Comparison of ENCODE assay signal across 17 cellular contexts in genomic region chr12:95118788-95119179, GRCh38. TPM values are rescaled to one million over a fixed set of nuclear protein-coding genes. Genes with fewer than 3 reads are reported as not detected.
DNase-seq lines count a peak whose midpoint lies in the region; ATAC-seq and TF ChIP-seq lines count a peak whose summit lies in the region.
"Had no signal": no experiment of that assay in that cellular context is flagged by ENCODE, and none has a peak within 500 bp of the region (broad histone marks: within the 10 kb centered on the region; RNA-seq: fewer than 3 reads in every experiment).

No MANE protein-coding gene starts in this region.

- intact Hi-C loops in activated T-helper 2 cell treated with anti-CD3 and anti-CD28 coated beads, Interferon-gamma antibody, Interleukin-2, Interleukin-4, amounts not matched to agents 10 μg/mL and 5 μg/mL and 100 μg/mL, durations not matched to agents 14 hours and 24 hours and 36 hours (cut with micrococcal nuclease), result no loop called here

- no peaks in the 10 kb centered on the region for H3K9me2 ChIP-seq in GM23248 (ENCODE audit: insufficient read depth)

- in situ Hi-C loops in GM23248 (cut with MboI), result loop anchor here (5.0 to 25.0 kb wide), 2 partner anchors 219 to 419 kb away; no protein-coding TSS in a partner anchor

- H3K4me3 Mint-ChIP-seq in osteocyte (ENCODE audit: unreplicated experiment), result no peak overlapping the region
- no peak overlapping the region for H3K4me3 Mint-ChIP-seq in natural killer cell treated with Interleukin-12 subunit alpha and Interleukin-12 subunit beta and Interleukin-15 and Interleukin-18, amount 100 ng/mL, for 72 hours
- H3K4me3 Mint-ChIP-seq in activated T-helper 2 cell treated with anti-CD3 and anti-CD28 coated beads, Interferon-gamma antibody, Interleukin-2, Interleukin-4, amounts not matched to agents 10 μg/mL and 5 μg/mL and 100 μg/mL, durations not matched to agents 14 hours and 24 hours and 36 hours (ENCODE audit: low read depth), result no peak overlapping the region
- H3K4me3 Mint-ChIP-seq: activated B cell treated with CpG ODN at 0.5 μM for 24 hours; naive thymus-derived CD8-positive, alpha-beta T cell; type B pancreatic cell had no signal

- peak overlapping the region; percentile 38 for H3K4me3 ChIP-seq in GM23248
- no peak overlapping the region for H3K4me3 ChIP-seq in SJSA1
- H3K4me3 ChIP-seq in epithelial cell of proximal tubule (ENCODE audit: low read depth, low read length), result peak overlapping the region; percentile 20

- H3K27me3 Mint-ChIP-seq in osteocyte (ENCODE audit: unreplicated experiment), result no peaks in the 10 kb centered on the region
- no peaks in the 10 kb centered on the region for H3K27me3 Mint-ChIP-seq in natural killer cell treated with Interleukin-12 subunit alpha and Interleukin-12 subunit beta and Interleukin-15 and Interleukin-18, amount 100 ng/mL, for 72 hours
- H3K27me3 Mint-ChIP-seq in activated T-helper 2 cell treated with anti-CD3 and anti-CD28 coated beads, Interferon-gamma antibody, Interleukin-2, Interleukin-4, amounts not matched to agents 10 μg/mL and 5 μg/mL and 100 μg/mL, durations not matched to agents 14 hours and 24 hours and 36 hours (ENCODE audit: low read depth), result peaks cover 2% of the 10 kb centered on the region
- H3K27me3 Mint-ChIP-seq: activated B cell treated with CpG ODN at 0.5 μM for 24 hours; naive thymus-derived CD8-positive, alpha-beta T cell; type B pancreatic cell had no signal

- no peak overlapping the region for H3K9ac ChIP-seq in GM23248

- H3K9me3 ChIP-seq in GM23248 (ENCODE audit: low read depth) (no peaks in the 10 kb centered on the region), SJSA1 (replicated peaks) (no peaks in the 10 kb centered on the region)
- H3K9me3 ChIP-seq: BE2C had no signal

- peaks cover 7% of the 10 kb centered on the region for H3K36me3 Mint-ChIP-seq in osteocyte (ENCODE audit: unreplicated experiment)
- no peaks in the 10 kb centered on the region for H3K36me3 Mint-ChIP-seq in natural killer cell treated with Interleukin-12 subunit alpha and Interleukin-12 subunit beta and Interleukin-15 and Interleukin-18, amount 100 ng/mL, for 72 hours
- no peaks in the 10 kb centered on the region for H3K36me3 Mint-ChIP-seq in activated T-helper 2 cell treated with anti-CD3 and anti-CD28 coated beads, Interferon-gamma antibody, Interleukin-2, Interleukin-4, amounts not matched to agents 10 μg/mL and 5 μg/mL and 100 μg/mL, durations not matched to agents 14 hours and 24 hours and 36 hours (ENCODE audit: low read depth)
- H3K36me3 Mint-ChIP-seq: naive thymus-derived CD8-positive, alpha-beta T cell had no signal

- H3F3A ChIP-seq in GM23248 (ENCODE audit: insufficient read depth), result peaks cover 21% of the 10 kb centered on the region

- peak overlapping the region; percentile 22; the same call in 1 of the 2 replicates for H2AFZ ChIP-seq in GM23248

- H3K27me3 ChIP-seq in GM23248 (replicated peaks; ENCODE audit: insufficient read depth) (no peaks in the 10 kb centered on the region), SJSA1 (replicated peaks) (no peaks in the 10 kb centered on the region)
- H3K27me3 ChIP-seq: BE2C had no signal

- H3K27ac ChIP-seq in GM23248 (peak overlapping the region; percentile 63), SJSA1 (peak overlapping the region; percentile 37; the same call in 1 of the 2 replicates)

- ATAC-seq in natural killer cell treated with Interleukin-12 subunit alpha and Interleukin-12 subunit beta and Interleukin-15 and Interleukin-18, amount 100 ng/mL, for 72 hours, result no peak
- ATAC-seq: naive thymus-derived CD8-positive, alpha-beta T cell had no signal

- no peak for DNase-seq in GM23248
- DNase-seq in SJSA1 (ENCODE audit: low read depth in 1 of 2, low spot score in 2 of 2), result no peak
- no peak for DNase-seq in epithelial cell of proximal tubule (ENCODE audit: low read depth)
- DNase-seq in osteocyte (ENCODE audit: extremely low spot score, unreplicated experiment), result no peak
- DNase-seq in NOMO-1 (lab: John Stamatoyannopoulos, UW; ENCODE audit: unreplicated experiment in 2 of 2), result no peak
- no peak for DNase-seq in natural killer cell treated with Interleukin-12 subunit alpha and Interleukin-12 subunit beta and Interleukin-15 and Interleukin-18, amount 100 ng/mL, for 72 hours (ENCODE audit: low spot score)
- DNase-seq in NCI-H1417 treated with DMSO at 0.1 percent for 48 hours (lab: John Stamatoyannopoulos, UW), result no peak
- DNase-seq in activated T-helper 2 cell treated with anti-CD3 and anti-CD28 coated beads, Interferon-gamma antibody, Interleukin-2, Interleukin-4, amounts not matched to agents 10 μg/mL and 5 μg/mL and 100 μg/mL, durations not matched to agents 14 hours and 24 hours and 36 hours (ENCODE audit: low spot score), result no peak
- DNase-seq: activated B cell treated with CpG ODN at 0.5 μM for 24 hours; activated CD8-positive, alpha-beta memory T cell treated with anti-CD3 and anti-CD28 coated beads, Interleukin-2, amount 50 U/mL, for 4 hours; activated naive CD4-positive, alpha-beta T cell; BE2C; naive thymus-derived CD8-positive, alpha-beta T cell; NCI-H2029; OCI-M1; stimulated activated CD4-positive, alpha-beta T cell treated with anti-CD3 and anti-CD28 coated beads, Interleukin-2, amount 100 ng/mL, for 48 hours had no signal

- no peak for TF ChIP-seq CTCF in epithelial cell of proximal tubule (conservative IDR thresholded peaks at IDR 0.05; ENCODE audit: low read depth, low read length)
- no peak for TF ChIP-seq CTCF in osteocyte (IDR thresholded peaks at IDR 0.05)

- H3K79me2 ChIP-seq in GM23248 (ENCODE audit: insufficient read depth), result no peaks in the 10 kb centered on the region

- peak overlapping the region; percentile 52 for H3K4me2 ChIP-seq in GM23248 (ENCODE audit: unreplicated experiment)

- no peaks in the 10 kb centered on the region for H4K20me1 ChIP-seq in GM23248 (ENCODE audit: insufficient read depth)

- no peaks in the 10 kb centered on the region for H3K9me3 Mint-ChIP-seq in osteocyte (ENCODE audit: unreplicated experiment)
- H3K9me3 Mint-ChIP-seq in natural killer cell treated with Interleukin-12 subunit alpha and Interleukin-12 subunit beta and Interleukin-15 and Interleukin-18, amount 100 ng/mL, for 72 hours, result no peaks in the 10 kb centered on the region
- no peaks in the 10 kb centered on the region for H3K9me3 Mint-ChIP-seq in activated T-helper 2 cell treated with anti-CD3 and anti-CD28 coated beads, Interferon-gamma antibody, Interleukin-2, Interleukin-4, amounts not matched to agents 10 μg/mL and 5 μg/mL and 100 μg/mL, durations not matched to agents 14 hours and 24 hours and 36 hours
- H3K9me3 Mint-ChIP-seq: activated B cell treated with CpG ODN at 0.5 μM for 24 hours; naive thymus-derived CD8-positive, alpha-beta T cell; type B pancreatic cell had no signal

- H3K36me3 ChIP-seq in GM23248 (ENCODE audit: low read depth) (no peaks in the 10 kb centered on the region), SJSA1 (peaks cover 4% of the 10 kb centered on the region; the same call in 1 of the 2 replicates)
- H3K36me3 ChIP-seq: BE2C had no signal

- 27 to 40% methylated on average over 3 of the region's 3 CpGs for WGBS in GM23248 (ENCODE audit: low coverage in 1 of 2, low lambda C conversion rate in 2 of 2, missing lambda C conversion rate in 2 of 2), 2 experiments

- H3K4me1 Mint-ChIP-seq in osteocyte (ENCODE audit: unreplicated experiment), result peaks cover 26% of the 10 kb centered on the region
- peaks cover 0 to 4% of the 10 kb centered on the region in 2 donors for H3K4me1 Mint-ChIP-seq in natural killer cell treated with Interleukin-12 subunit alpha and Interleukin-12 subunit beta and Interleukin-15 and Interleukin-18, amount 100 ng/mL, for 72 hours (ENCODE audit: low read depth in 2 of 2)
- H3K4me1 Mint-ChIP-seq in activated T-helper 2 cell treated with anti-CD3 and anti-CD28 coated beads, Interferon-gamma antibody, Interleukin-2, Interleukin-4, amounts not matched to agents 10 μg/mL and 5 μg/mL and 100 μg/mL, durations not matched to agents 14 hours and 24 hours and 36 hours (ENCODE audit: low read depth), result peaks cover 6% of the 10 kb centered on the region
- H3K4me1 Mint-ChIP-seq: naive thymus-derived CD8-positive, alpha-beta T cell had no signal

- H3K27ac Mint-ChIP-seq in osteocyte (ENCODE audit: unreplicated experiment), result peak overlapping the region; percentile 77
- H3K27ac Mint-ChIP-seq in natural killer cell treated with Interleukin-12 subunit alpha and Interleukin-12 subunit beta and Interleukin-15 and Interleukin-18, amount 100 ng/mL, for 72 hours, result no peak overlapping the region
- no peak overlapping the region for H3K27ac Mint-ChIP-seq in activated T-helper 2 cell treated with anti-CD3 and anti-CD28 coated beads, Interferon-gamma antibody, Interleukin-2, Interleukin-4, amounts not matched to agents 10 μg/mL and 5 μg/mL and 100 μg/mL, durations not matched to agents 14 hours and 24 hours and 36 hours
- H3K27ac Mint-ChIP-seq: activated B cell treated with CpG ODN at 0.5 μM for 24 hours; naive thymus-derived CD8-positive, alpha-beta T cell; type B pancreatic cell had no signal

- H3K4me1 ChIP-seq in GM23248 (ENCODE audit: insufficient read depth), result peaks cover 36% of the 10 kb centered on the region
- H3K4me1 ChIP-seq in SJSA1 (replicated peaks), result peaks cover 24% of the 10 kb centered on the region
- H3K4me1 ChIP-seq: BE2C had no signal

RNA-seq across cellular contexts. Expression of gene NR2C1, which starts 45.4 kb away (rescaled TPM):
- 19.5 and 28.0 TPM in 2 replicates for total RNA-seq in GM23248 (2014; rRNA removed; shearing (Covaris generic))
- polyA plus RNA-seq in GM23248 (2016; fragmentation: Nextera tagmentation; extraction: Ambion mirVana), result 31.0 and 32.9 TPM in 2 replicates
- total RNA-seq in SJSA1 (2014; rRNA removed; shearing (Covaris generic)), result 16.6 and 37.9 TPM in 2 replicates
- total RNA-seq in epithelial cell of proximal tubule (31.2 and 43.4 TPM in 2 replicates), osteocyte (50.0 and 53.4 TPM in 2 replicates)
- 10 to 100 TPM; 27.0 to 52.8 TPM for total RNA-seq in natural killer cell treated with Interleukin-12 subunit alpha and Interleukin-12 subunit beta and Interleukin-15 and Interleukin-18, amount 100 ng/mL, for 72 hours
- 28.5 and 30.0 TPM in 2 replicates for total RNA-seq in activated T-helper 2 cell treated with anti-CD3 and anti-CD28 coated beads, Interferon-gamma antibody, Interleukin-2, Interleukin-4, amounts not matched to agents 10 μg/mL and 5 μg/mL and 100 μg/mL, durations not matched to agents 14 hours and 24 hours and 36 hours
